Comparison of ENCODE assay signal across 17 cellular contexts in genomic region chr15:71231678-71232224, GRCh38.
DNase-seq lines count a peak whose midpoint lies in the region; ATAC-seq and TF ChIP-seq lines count a peak whose summit lies in the region.
"Had no signal": no experiment of that assay in that cellular context is flagged by ENCODE, and none has a peak within 500 bp of the region (broad histone marks: within the 10 kb centered on the region; RNA-seq: fewer than 3 reads in every experiment).

No MANE protein-coding gene starts in this region.

- H3K4me2 ChIP-seq in GM23248 (ENCODE audit: unreplicated experiment) = no peak overlapping the region

- no peaks in the 10 kb centered on the region for H4K20me1 ChIP-seq in GM23248 (ENCODE audit: insufficient read depth)

- 79 to 88% methylated on average over 8 of the region's 8 CpGs for WGBS in GM23248 (ENCODE audit: low coverage in 1 of 2, low lambda C conversion rate in 2 of 2, missing lambda C conversion rate in 2 of 2), 2 experiments

- CTCF ChIA-PET in HEK293 (lab: Yijun Ruan, JAX) = interaction anchor here (1.2 kb wide), 1 partner anchor 38 kb away, joined by 3 read pairs; no protein-coding TSS in a partner anchor

- in situ Hi-C loops in GM23248 (cut with MboI) = no loop called here

- POLR2A ChIA-PET in HEK293 (lab: Yijun Ruan, JAX) = no interaction called here

- H3K9me2 ChIP-seq in GM23248 (ENCODE audit: insufficient read depth) = no peaks in the 10 kb centered on the region

- H2AFZ ChIP-seq in GM23248 = no peak overlapping the region

- DNase-seq in amniotic epithelial cell (ENCODE audit: low read depth) (peak; percentile 69), kidney glomerular epithelial cell (lab: John Stamatoyannopoulos, UW) (peak; percentile 3), sciatic nerve (ENCODE audit: low spot score) (no peak), GM23248 (no peak), NCI-H82 treated with DMSO at 0.1 percent for 48 hours (lab: John Stamatoyannopoulos, UW; ENCODE audit: unreplicated experiment) (no peak), GOT3 (lab: John Stamatoyannopoulos, UW) (no peak)
- DNase-seq in activated naive CD4-positive, alpha-beta T cell (lab: John Stamatoyannopoulos, UW) = no peak
- DNase-seq: DMS53, GDM1, H7, NCI-H1105 treated with DMSO at 0.1 percent for 48 hours, NCI-H2029 treated with DMSO at 0.1 percent for 48 hours, NCI-H226, NCI-H524, NCI-H82, Right ventricle myocardium superior had no signal

- H3F3A ChIP-seq in GM23248 (ENCODE audit: insufficient read depth) = no peaks in the 10 kb centered on the region; the same call in 1 of the 2 replicates

- TF ChIP-seq CTCF in HEK293 (tag by site-specific recombination; IDR thresholded peaks at IDR 0.05) = no peak

- H3K4me1 ChIP-seq in HEK293 (ENCODE audit: control insufficient read depth, insufficient read depth, low read length) (peaks cover 16% of the 10 kb centered on the region), GM23248 (ENCODE audit: insufficient read depth) (no peaks in the 10 kb centered on the region)

- no peak overlapping the region for H3K9ac ChIP-seq in GM23248

- H3K9me3 ChIP-seq in HEK293 (ENCODE audit: control insufficient read depth, insufficient read depth, low read depth, low read length) (no peaks in the 10 kb centered on the region), GM23248 (ENCODE audit: low read depth) (no peaks in the 10 kb centered on the region)

- intact Hi-C loops in sciatic nerve (cut with DNase I) = no loop called here

- no peaks in the 10 kb centered on the region for H3K27me3 ChIP-seq in GM23248 (replicated peaks; ENCODE audit: insufficient read depth)

- H3K36me3 ChIP-seq in HEK293 (ENCODE audit: control insufficient read depth in 2 of 2, insufficient read depth in 1 of 2, low read length in 2 of 2) (no peaks in the 10 kb centered on the region), GM23248 (ENCODE audit: low read depth) (peaks cover 6% of the 10 kb centered on the region; the same call in 1 of the 2 replicates)

- no peak overlapping the region for H3K4me3 ChIP-seq in HEK293 (ENCODE audit: low read depth, low read length)
- H3K4me3 ChIP-seq in GM23248 = no peak overlapping the region

- ATAC-seq in sciatic nerve = peak; percentile 49

- no peaks in the 10 kb centered on the region for H3K79me2 ChIP-seq in GM23248 (ENCODE audit: insufficient read depth)

- H3K27ac ChIP-seq in HEK293 (ENCODE audit: extremely low read depth, low read depth, low read length) (no peak overlapping the region), GM23248 (no peak overlapping the region)

TF ChIP-seq in HEK293, 187 proteins besides CTCF, POLR2A, EP300 and RAD21:
- no peak for TF ChIP-seq ZBTB10 (tag by site-specific recombination; IDR thresholded peaks at IDR 0.05)
- TF ChIP-seq ZFP3 (tag by site-specific recombination; IDR thresholded peaks at IDR 0.05; ENCODE audit: low read depth) = no peak
- no peak for TF ChIP-seq ZNF747 (tag by site-specific recombination; IDR thresholded peaks at IDR 0.05)
- TF ChIP-seq OSR2 (tag by site-specific recombination; IDR thresholded peaks at IDR 0.05) = peak; percentile 16; the same call in 1 of the 2 replicates
- no peak for TF ChIP-seq ZNF530 (tag by site-specific recombination; IDR thresholded peaks at IDR 0.05; ENCODE audit: low read depth)
- TF ChIP-seq ZNF24 (tag by site-specific recombination; IDR thresholded peaks at IDR 0.05) = no peak
- TF ChIP-seq ZNF19 (tag by site-specific recombination; IDR thresholded peaks at IDR 0.05; ENCODE audit: low read depth) = no peak
- peak; percentile 47; the same call in 1 of the 2 replicates for TF ChIP-seq ZIC2 (tag by site-specific recombination; IDR thresholded peaks at IDR 0.05)
- no peak for TF ChIP-seq ZBTB20 (tag by site-specific recombination; IDR thresholded peaks at IDR 0.05)
- no peak for TF ChIP-seq FEZF1 (tag by site-specific recombination; IDR thresholded peaks at IDR 0.05)
- TF ChIP-seq WT1 (tag by site-specific recombination; IDR thresholded peaks at IDR 0.05) = 0 out of 2 replicates have a peak, but pooled peaks have one; percentile 31
- no peak for TF ChIP-seq ZNF292 (tag by site-specific recombination; IDR thresholded peaks at IDR 0.05; ENCODE audit: borderline replicate concordance, low read depth)
- no peak for TF ChIP-seq ZNF140 (tag by site-specific recombination; IDR thresholded peaks at IDR 0.05)
- TF ChIP-seq PRDM6 (tag by site-specific recombination; IDR thresholded peaks at IDR 0.05) = peak; percentile 55; the same call in 1 of the 2 replicates
- no peak for TF ChIP-seq ZNF426 (tag by site-specific recombination; IDR thresholded peaks at IDR 0.05)
- no peak for TF ChIP-seq ZBTB6 (tag by site-specific recombination; IDR thresholded peaks at IDR 0.05)
TF ChIP-seq in HEK293: peak in this region for 4.

Comparison
In these comparisons a context has a peak if more than half of its experiments do, and no peak if none do; other contexts are left out.
1. DNase-seq: peak in amniotic epithelial cell (single experiment) and kidney glomerular epithelial cell (single experiment); none in sciatic nerve (single experiment), GM23248 (single experiment), NCI-H82 treated with DMSO at 0.1 percent for 48 hours (single experiment), GOT3 (single experiment) and activated naive CD4-positive, alpha-beta T cell (0 of 4).